1 cellular context compared by ENCODE assay signal in the genomic region with DNA sequence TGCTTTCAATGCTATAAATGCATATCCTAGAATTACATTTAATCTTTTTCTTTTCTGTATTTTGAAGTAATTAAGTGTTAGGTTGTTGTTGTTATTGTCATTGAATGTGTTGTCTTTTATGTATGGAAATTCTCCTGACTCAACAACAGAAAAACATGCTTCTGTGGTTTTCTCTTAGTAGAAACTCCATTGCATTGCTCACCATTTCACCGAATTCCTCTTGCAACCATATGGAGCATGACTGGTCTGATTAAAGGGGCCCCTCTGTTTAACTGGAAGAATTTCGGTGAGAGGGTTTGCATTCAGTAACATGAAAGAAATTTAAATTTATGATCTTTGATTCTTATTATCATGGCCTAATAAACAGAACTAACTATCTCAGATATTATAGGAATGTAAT.
TF ChIP-seq lines count a peak whose summit lies in the region.

No MANE protein-coding gene starts in this region.

TF ChIP-seq in K562, 482 proteins besides CTCF, POLR2A, EP300 and RAD21 (continued from another document):
- TF ChIP-seq, protein P1, sequence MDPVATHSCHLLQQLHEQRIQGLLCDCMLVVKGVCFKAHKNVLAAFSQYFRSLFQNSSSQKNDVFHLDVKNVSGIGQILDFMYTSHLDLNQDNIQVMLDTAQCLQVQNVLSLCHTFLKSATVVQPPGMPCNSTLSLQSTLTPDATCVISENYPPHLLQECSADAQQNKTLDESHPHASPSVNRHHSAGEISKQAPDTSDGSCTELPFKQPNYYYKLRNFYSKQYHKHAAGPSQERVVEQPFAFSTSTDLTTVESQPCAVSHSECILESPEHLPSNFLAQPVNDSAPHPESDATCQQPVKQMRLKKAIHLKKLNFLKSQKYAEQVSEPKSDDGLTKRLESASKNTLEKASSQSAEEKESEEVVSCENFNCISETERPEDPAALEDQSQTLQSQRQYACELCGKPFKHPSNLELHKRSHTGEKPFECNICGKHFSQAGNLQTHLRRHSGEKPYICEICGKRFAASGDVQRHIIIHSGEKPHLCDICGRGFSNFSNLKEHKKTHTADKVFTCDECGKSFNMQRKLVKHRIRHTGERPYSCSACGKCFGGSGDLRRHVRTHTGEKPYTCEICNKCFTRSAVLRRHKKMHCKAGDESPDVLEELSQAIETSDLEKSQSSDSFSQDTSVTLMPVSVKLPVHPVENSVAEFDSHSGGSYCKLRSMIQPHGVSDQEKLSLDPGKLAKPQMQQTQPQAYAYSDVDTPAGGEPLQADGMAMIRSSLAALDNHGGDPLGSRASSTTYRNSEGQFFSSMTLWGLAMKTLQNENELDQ (CRISPR knock-in tag; IDR thresholded peaks at IDR 0.05; ENCODE audit: borderline replicate concordance) = no peak
- no peak for TF ChIP-seq ZKSCAN3 (CRISPR knock-in tag; IDR thresholded peaks at IDR 0.05)
- TF ChIP-seq SAP30 (IDR thresholded peaks at IDR 0.05; ENCODE audit: borderline replicate concordance, insufficient read depth, low read depth, low read length, poor library complexity, severe bottlenecking) = no peak
- peak; percentile 53; the same call in 1 of the 2 replicates for TF ChIP-seq ZNF589 (CRISPR knock-in tag; IDR thresholded peaks at IDR 0.05; ENCODE audit: low read depth)
- TF ChIP-seq POLR2H (tag; IDR thresholded peaks at IDR 0.05; ENCODE audit: low read depth) = 0 out of 2 replicates have a peak, but pooled peaks have one; percentile 13
